Comparison of ENCODE assay signal across 8 cellular contexts in genomic region chr10:100186253-100186780, GRCh38. TPM values are rescaled to one million over a fixed set of nuclear protein-coding genes. Genes with fewer than 3 reads are reported as not detected.
DNase-seq lines count a peak whose midpoint lies in the region; ATAC-seq and TF ChIP-seq lines count a peak whose summit lies in the region.

No MANE protein-coding gene starts in this region.

- peak overlapping the region; percentile 97 for H3K27ac Mint-ChIP-seq in endodermal cell

- H3K4me1 ChIP-seq in endodermal cell (ENCODE audit: control insufficient read depth, insufficient read depth, low read length) (no peaks in the 10 kb centered on the region), muscle layer of duodenum (ENCODE audit: control insufficient read depth in 1 of 2, insufficient read depth in 2 of 2, low read length in 2 of 2) (peaks cover 13 to 15% of the 10 kb centered on the region in 2 donors)

- H3K27me3 Mint-ChIP-seq in endodermal cell (ENCODE audit: insufficient read depth), result no peaks in the 10 kb centered on the region

- peak overlapping the region; percentile 84 for H3K4me3 Mint-ChIP-seq in endodermal cell

- peak overlapping the region; percentile 81 for H3K27ac ChIP-seq in endodermal cell (ENCODE audit: low read depth, low read length)
- peak overlapping the region; percentile 93 for H3K27ac ChIP-seq in muscle layer of duodenum (ENCODE audit: low read length)

- H3K4me3 ChIP-seq in endodermal cell (ENCODE audit: low read length) (peak overlapping the region; percentile 97), muscle layer of duodenum (ENCODE audit: low read depth in 1 of 2, low read length in 2 of 2) (peak overlapping the region; percentile 95)

- H3K27me3 ChIP-seq in endodermal cell (ENCODE audit: control insufficient read depth, insufficient read depth, low read length, poor library complexity, severe bottlenecking) (no peaks in the 10 kb centered on the region), muscle layer of duodenum (ENCODE audit: low read depth, low read length) (no peaks in the 10 kb centered on the region)

- peak; percentile 49 for ATAC-seq in GM19351 (IDR thresholded peaks at IDR 0.05; ENCODE audit: unreplicated experiment)
- ATAC-seq in HG03280 (IDR thresholded peaks at IDR 0.05; ENCODE audit: unreplicated experiment), result peak; percentile 53

- DNase-seq in DMS114 treated with DMSO at 0.1 percent for 48 hours (lab: John Stamatoyannopoulos, UW; ENCODE audit: unreplicated experiment), result peak; percentile 67
- DNase-seq in SK-N-DZ (ENCODE audit: low spot score), result peak; percentile 58
- no peak for DNase-seq in endodermal cell
- no peak for DNase-seq in GM19238 (ENCODE audit: insufficient read length, low spot score)
- no peak for DNase-seq in effector CD8-positive, alpha-beta T cell (lab: John Stamatoyannopoulos, UW)

- H3K36me3 Mint-ChIP-seq in endodermal cell (ENCODE audit: low read depth), result peaks cover 38% of the 10 kb centered on the region

- H3K4me1 Mint-ChIP-seq in endodermal cell, result peaks cover 13% of the 10 kb centered on the region

- WGBS in endodermal cell (ENCODE audit: insufficient coverage in 1 of 2, insufficient read length in 1 of 2), 2 experiments, result 13 to 20% methylated on average over 10 to 14 of the region's 14 CpGs

- H3K36me3 ChIP-seq in endodermal cell (ENCODE audit: control insufficient read depth, insufficient read depth, low read length) (peaks cover 64% of the 10 kb centered on the region), muscle layer of duodenum (ENCODE audit: control insufficient read depth in 1 of 2, insufficient read depth in 2 of 2, low read length in 2 of 2) (peaks cover 26 to 30% of the 10 kb centered on the region in 2 donors)

- peak overlapping the region; percentile 75 for H3K9ac ChIP-seq in endodermal cell (ENCODE audit: extremely low read depth, low read length, poor library complexity, severe bottlenecking)

- H3K9me3 ChIP-seq in endodermal cell (ENCODE audit: control insufficient read depth, low read length) (no peaks in the 10 kb centered on the region), muscle layer of duodenum (ENCODE audit: control insufficient read depth in 1 of 2, low read length in 2 of 2) (no peaks in the 10 kb centered on the region)

- no peaks in the 10 kb centered on the region for H3K9me3 Mint-ChIP-seq in endodermal cell

- no peak for TF ChIP-seq CTCF in endodermal cell (conservative IDR thresholded peaks at IDR 0.05)

RNA-seq across cellular contexts. Expression of gene ERLIN1, which starts 0.5 kb away (rescaled TPM):
- polyA plus RNA-seq in SK-N-DZ (2014; cell fraction: cytosol; rRNA removed), result 24.0 and 26.3 TPM in 2 replicates
- 17.2 and 18.2 TPM in 2 replicates for polyA plus RNA-seq in SK-N-DZ (2014; cell fraction: nucleus; rRNA removed)
- 10 to 100 TPM; 35.0 to 42.6 TPM for total RNA-seq in endodermal cell
- 41.8 TPM for polyA plus RNA-seq in endodermal cell (2013, experiment 1 of 2)
- 42.3 TPM for polyA plus RNA-seq in endodermal cell (2013, experiment 2 of 2)

RNA-seq across cellular contexts. Expression of gene CHUK, which starts 43.1 kb away (rescaled TPM):
- polyA plus RNA-seq in SK-N-DZ (2014; cell fraction: cytosol; rRNA removed), result 30.9 and 32.0 TPM in 2 replicates
- polyA plus RNA-seq in SK-N-DZ (2014; cell fraction: nucleus; rRNA removed), result 41.7 and 42.6 TPM in 2 replicates
- total RNA-seq in endodermal cell, result 10 to 100 TPM; 14.1 to 17.2 TPM
- polyA plus RNA-seq in endodermal cell (2013, experiment 1 of 2), result 21.1 TPM
- 20.7 TPM for polyA plus RNA-seq in endodermal cell (2013, experiment 2 of 2)

Comparison
In these comparisons a context has a peak if more than half of its experiments do, and no peak if none do; other contexts are left out.
1. DNase-seq: peak in DMS114 treated with DMSO at 0.1 percent for 48 hours (single experiment) and SK-N-DZ (single experiment); none in endodermal cell (single experiment), GM19238 (single experiment) and effector CD8-positive, alpha-beta T cell (single experiment).